Comparison of ENCODE assay signal across 8 cellular contexts in genomic region chr15:66498501-66499386, GRCh38. TPM values are rescaled to one million over a fixed set of nuclear protein-coding genes. Genes with fewer than 3 reads are reported as not detected.
DNase-seq lines count a peak whose midpoint lies in the region; ATAC-seq, FAIRE-seq and TF ChIP-seq lines count a peak whose summit lies in the region.

No MANE protein-coding gene starts in this region.

- peaks cover 72% of the 10 kb centered on the region for H3K36me3 ChIP-seq in skeletal muscle satellite cell (ENCODE audit: insufficient read depth, low read length)

- H3K27me3 ChIP-seq in skeletal muscle satellite cell (ENCODE audit: control insufficient read depth, insufficient read depth, low read length): no peaks in the 10 kb centered on the region

- TF ChIP-seq CTCF in AG09319 (IDR thresholded peaks at IDR 0.05; ENCODE audit: low read depth, low read length): peak; percentile 40
- TF ChIP-seq CTCF in epithelial cell of proximal tubule (conservative IDR thresholded peaks at IDR 0.05; ENCODE audit: low read depth, low read length): peak; percentile 43

- H3K4me1 ChIP-seq in skeletal muscle satellite cell (ENCODE audit: control insufficient read depth, insufficient read depth, low read length): peaks cover 19% of the 10 kb centered on the region

- H3K4me2 ChIP-seq in skeletal muscle satellite cell (ENCODE audit: low read length): no peak overlapping the region

- peak; percentile 64; the same call in 1 of the 2 replicates for TF ChIP-seq POLR2A in GM12891 (IDR thresholded peaks at IDR 0.05; ENCODE audit: low read depth, low read length)

- DNase-seq in AG09319 (ENCODE audit: extremely low read depth, low read depth): no peak
- DNase-seq in GM12891 (ENCODE audit: insufficient read length, low spot score): no peak
- no peak for DNase-seq in epithelial cell of proximal tubule (ENCODE audit: low read depth)
- DNase-seq in kidney glomerular epithelial cell (lab: John Stamatoyannopoulos, UW): no peak
- DNase-seq in NCI-H510A treated with DMSO at 0.1 percent for 48 hours (lab: John Stamatoyannopoulos, UW): no peak

- no peaks in the 10 kb centered on the region for H3K9me3 ChIP-seq in skeletal muscle satellite cell (replicated peaks; ENCODE audit: low read length)

- ATAC-seq in SK-N-SH treated with all-trans-retinoic acid at 6 μM for 48 hours (0 out of 3 replicates have a peak, but pooled peaks have one; percentile 5), HG02571 (IDR thresholded peaks at IDR 0.05; ENCODE audit: unreplicated experiment) (no peak)

- peak overlapping the region; percentile 0 for H3K9ac ChIP-seq in skeletal muscle satellite cell (ENCODE audit: low read depth, low read length)

- H3K4me3 ChIP-seq in epithelial cell of proximal tubule (ENCODE audit: low read depth, low read length): no peak overlapping the region
- H3K4me3 ChIP-seq in skeletal muscle satellite cell (ENCODE audit: low read length): no peak overlapping the region

- no peak for FAIRE-seq in GM12891 (lab: Jason Lieb, UNC)

TF ChIP-seq in GM12891, 5 proteins besides CTCF, POLR2A, EP300 and RAD21:
- TF ChIP-seq PAX5 (IDR thresholded peaks at IDR 0.05; ENCODE audit: insufficient read depth, low read length, severe bottlenecking): no peak
- no peak for TF ChIP-seq TAF1 (IDR thresholded peaks at IDR 0.05; ENCODE audit: low read depth, low read length)
- TF ChIP-seq SPI1 (IDR thresholded peaks at IDR 0.05; ENCODE audit: low read depth, low read length): no peak
- TF ChIP-seq POLR2AphosphoS5 (IDR thresholded peaks at IDR 0.05; ENCODE audit: low read depth, low read length): no peak; the same call in none of the 2 replicates
- TF ChIP-seq POU2F2 (IDR thresholded peaks at IDR 0.05; ENCODE audit: low read depth, low read length): no peak
TF ChIP-seq in GM12891: peak in this region for 0.

TF ChIP-seq in SK-N-SH treated with all-trans-retinoic acid at 6 μM for 48 hours, 23 proteins besides CTCF, POLR2A, EP300 and RAD21:
- no peak for TF ChIP-seq CSDC2 (CRISPR knock-in tag; IDR thresholded peaks at IDR 0.05)
- no peak for TF ChIP-seq POU6F1 (CRISPR knock-in tag; IDR thresholded peaks at IDR 0.05; ENCODE audit: borderline replicate concordance, low read depth)
- no peak for TF ChIP-seq RARB (CRISPR knock-in tag; IDR thresholded peaks at IDR 0.05)
- no peak for TF ChIP-seq ZFP30 (CRISPR knock-in tag; IDR thresholded peaks at IDR 0.05)
- TF ChIP-seq ESRRG (CRISPR knock-in tag; IDR thresholded peaks at IDR 0.05): 0 out of 2 replicates have a peak, but pooled peaks have one; percentile 10
- TF ChIP-seq GLIS3 (CRISPR knock-in tag; IDR thresholded peaks at IDR 0.05): no peak

RNA-seq across cellular contexts. Expression of gene SNAPC5, which starts 1.2 kb away (rescaled TPM):
- polyA plus RNA-seq in GM12891 (2012; ENCODE audit: low read depth, missing spikeins): 29.6 TPM
- 13.2 and 24.5 TPM in 2 replicates for total RNA-seq in epithelial cell of proximal tubule
- 15.0 and 15.1 TPM in 2 replicates for total RNA-seq in skeletal muscle satellite cell (2012; rRNA removed)

RNA-seq across cellular contexts. Expression of gene RPL4, which starts 5.9 kb away (rescaled TPM):
- polyA plus RNA-seq in GM12891 (2012; ENCODE audit: low read depth, missing spikeins): 6,764 TPM
- 2,957 and 5,028 TPM in 2 replicates for total RNA-seq in epithelial cell of proximal tubule
- 2,433 and 3,120 TPM in 2 replicates for total RNA-seq in skeletal muscle satellite cell (2012; rRNA removed)

RNA-seq across cellular contexts. Expression of gene ZWILCH, which starts 6.4 kb away (rescaled TPM):
- polyA plus RNA-seq in GM12891 (2012; ENCODE audit: low read depth, missing spikeins): 11.4 TPM
- total RNA-seq in epithelial cell of proximal tubule: 30.6 and 40.2 TPM in 2 replicates
- total RNA-seq in skeletal muscle satellite cell (2012; rRNA removed): 25.3 and 27.9 TPM in 2 replicates
